Comparison of ENCODE assay signal across 7 cellular contexts in genomic region chr5:3034881-3035280, GRCh38.
"Had no signal": no experiment of that assay in that cellular context is flagged by ENCODE, and none has a peak within 500 bp of the region (broad histone marks: within the 10 kb centered on the region; RNA-seq: fewer than 3 reads in every experiment).

No MANE protein-coding gene starts in this region.

- FAIRE-seq: G401.6, GM12878, GM12892, GM18507, GM19239 had no signal

- ATAC-seq: GM12878 had no signal

- H3K4me3 ChIP-seq: GM12878 had no signal

- DNase-seq: GDM1, GF-D8 had no signal
